19 cellular contexts compared by ENCODE assay signal in the genomic region with DNA sequence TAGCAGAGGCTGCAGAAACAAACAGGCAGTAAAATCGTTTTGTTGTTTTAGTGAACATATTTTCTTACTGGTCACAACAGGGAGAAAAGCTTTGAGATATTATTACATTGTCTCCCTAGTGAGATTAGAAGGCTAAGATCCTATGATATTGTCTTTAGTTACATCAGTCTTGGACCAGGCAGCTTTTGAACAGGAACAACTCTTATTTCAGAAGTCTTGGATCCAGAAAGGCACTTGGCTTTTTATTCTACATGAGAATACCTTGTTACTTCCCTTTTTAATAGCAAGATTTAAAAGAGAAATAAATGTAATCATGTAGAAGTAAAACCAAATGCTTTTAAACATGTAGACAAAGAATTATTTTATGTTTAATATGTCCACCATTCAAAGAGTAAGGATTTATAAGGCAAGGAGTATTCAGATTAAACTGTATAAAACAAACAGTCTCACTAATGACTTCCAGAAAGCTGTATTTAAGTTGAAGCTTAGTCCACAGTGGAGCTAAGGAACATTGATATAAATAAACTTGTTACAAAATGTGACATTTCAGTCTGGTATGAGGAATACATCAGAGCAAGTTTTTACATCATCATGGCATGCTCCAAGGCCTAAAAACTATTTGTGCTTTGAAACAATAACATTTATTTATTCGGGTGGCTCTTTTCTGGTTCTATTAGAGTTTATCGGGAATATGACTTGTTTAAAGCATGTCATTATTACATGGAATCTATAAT.
"Had no signal": no experiment of that assay in that cellular context is flagged by ENCODE, and none has a peak within 500 bp of the region (broad histone marks: within the 10 kb centered on the region; RNA-seq: fewer than 3 reads in every experiment).

No MANE protein-coding gene starts in this region.

- H3K36me3 ChIP-seq: left ventricle myocardium inferior had no signal

- H3K9me3 Mint-ChIP-seq: activated T-cell treated with anti-CD3 and anti-CD28 coated beads, Interleukin-2, amount 50 U/mL, for 4 hours; effector memory CD8-positive, alpha-beta T cell; type B pancreatic cell had no signal

- H3K4me3 Mint-ChIP-seq: activated T-cell treated with anti-CD3 and anti-CD28 coated beads, Interleukin-2, amount 50 U/mL, for 4 hours; effector memory CD8-positive, alpha-beta T cell; nephron progenitor cell; type B pancreatic cell had no signal

- H3K27ac ChIP-seq: epithelial cell of prostate, gastrocnemius medialis, heart right ventricle, left ventricle myocardium inferior, psoas muscle, right lobe of liver, spleen had no signal

- H3K4me1 ChIP-seq: gastrocnemius medialis, psoas muscle, right lobe of liver had no signal

- ATAC-seq: activated naive CD4-positive, alpha-beta T cell treated with anti-CD3 and anti-CD28 coated beads, Interleukin-2, amount 50 U/mL, for 72 hours; activated T-cell treated with anti-CD3 and anti-CD28 coated beads, Interleukin-2, amount 50 U/mL, for 4 hours; effector memory CD8-positive, alpha-beta T cell; gastrocnemius medialis; heart right ventricle; psoas muscle; right lobe of liver had no signal

- H3K27me3 Mint-ChIP-seq: effector memory CD8-positive, alpha-beta T cell; type B pancreatic cell had no signal

- H3K27ac Mint-ChIP-seq: activated naive CD4-positive, alpha-beta T cell treated with anti-CD3 and anti-CD28 coated beads, Interleukin-2, amount 50 U/mL, for 72 hours; effector memory CD8-positive, alpha-beta T cell; nephron progenitor cell; type B pancreatic cell had no signal

- H3K9me3 ChIP-seq: gastrocnemius medialis, heart right ventricle, left ventricle myocardium inferior, psoas muscle, right lobe of liver, spleen had no signal

- H3K27me3 ChIP-seq: gastrocnemius medialis, heart right ventricle, right lobe of liver, spleen had no signal

- DNase-seq: activated effector memory CD4-positive, alpha-beta T cell treated with anti-CD3 and anti-CD28 coated beads, Interleukin-2, amount 50 U/mL, for 16 hours; activated T-cell treated with anti-CD3 and anti-CD28 coated beads, Interleukin-2, amount 50 U/mL, for 4 hours; anterior cingulate cortex; effector memory CD8-positive, alpha-beta T cell; gastrocnemius medialis; heart right ventricle; kidney; left ventricle myocardium inferior; mesendoderm; nephron progenitor cell; psoas muscle; right lobe of liver; spleen; stimulated activated CD4-positive, alpha-beta T cell treated with anti-CD3 and anti-CD28 coated beads, Interleukin-1b, Interleukin-23, amount 100 ng/mL, for 48 hours; stimulated activated naive CD4-positive, alpha-beta T cell; substantia nigra had no signal

- H3K36me3 Mint-ChIP-seq: activated naive CD4-positive, alpha-beta T cell treated with anti-CD3 and anti-CD28 coated beads, Interleukin-2, amount 50 U/mL, for 72 hours had no signal

- H3K4me3 ChIP-seq: gastrocnemius medialis, heart right ventricle, left ventricle myocardium inferior, psoas muscle, right lobe of liver, spleen had no signal
